ENCODE assay signal across 9 cellular contexts in the genomic region with DNA sequence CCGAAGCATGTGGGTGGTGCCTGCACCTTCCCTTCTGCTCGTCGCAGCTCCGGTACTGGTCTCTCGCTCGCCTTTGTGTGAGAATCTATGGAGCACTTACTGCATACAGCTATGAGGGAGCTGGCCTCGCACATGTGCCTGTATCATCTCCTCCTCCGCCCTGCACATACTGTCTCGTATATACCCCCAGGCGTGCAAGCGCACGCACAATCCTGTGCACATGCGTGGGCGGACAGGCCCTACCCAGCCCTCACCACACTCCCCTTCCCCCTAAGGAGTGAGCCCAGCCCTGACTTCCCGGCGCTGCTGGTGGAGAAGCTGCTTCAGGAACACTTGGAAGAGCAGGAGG. TPM values are rescaled to one million over a fixed set of nuclear protein-coding genes. Genes with fewer than 3 reads are reported as not detected.
DNase-seq lines count a peak whose midpoint lies in the region; ATAC-seq and TF ChIP-seq lines count a peak whose summit lies in the region.
"Had no signal": no experiment of that assay in that cellular context is flagged by ENCODE, and none has a peak within 500 bp of the region (broad histone marks: within the 10 kb centered on the region; RNA-seq: fewer than 3 reads in every experiment).

No MANE protein-coding gene starts in this region.

- ATAC-seq in GM19324 (IDR thresholded peaks at IDR 0.05; ENCODE audit: low FRiP score, unreplicated experiment) = peak; percentile 6
- no peak for ATAC-seq in GM21825 (IDR thresholded peaks at IDR 0.05; ENCODE audit: unreplicated experiment)

- no peak overlapping the region for H3K27ac ChIP-seq in SK-N-MC

- H3K4me1 ChIP-seq in skeletal muscle satellite cell (ENCODE audit: control insufficient read depth, insufficient read depth, low read length) = peaks cover 25% of the 10 kb centered on the region

- peak overlapping the region; percentile 38; the same call in 1 of the 2 replicates for H3K4me3 ChIP-seq in SK-N-MC
- H3K4me3 ChIP-seq in fibroblast of pulmonary artery (replicated peaks; ENCODE audit: low read depth, low read length) = peak overlapping the region; percentile 3
- H3K4me3 ChIP-seq in skeletal muscle satellite cell (ENCODE audit: low read length) = peak overlapping the region; percentile 59

- H3K36me3 ChIP-seq in SK-N-MC (ENCODE audit: insufficient read depth, low read length) = peaks cover 23% of the 10 kb centered on the region; the same call in 1 of the 2 replicates
- peaks cover 34% of the 10 kb centered on the region for H3K36me3 ChIP-seq in skeletal muscle satellite cell (ENCODE audit: insufficient read depth, low read length)

- no peaks in the 10 kb centered on the region for H3K9me3 ChIP-seq in SK-N-MC (ENCODE audit: low read depth, low read length)
- H3K9me3 ChIP-seq in skeletal muscle satellite cell (replicated peaks; ENCODE audit: low read length) = no peaks in the 10 kb centered on the region

- DNase-seq in SK-N-MC (ENCODE audit: low read depth, low spot score) (no peak), fibroblast of pulmonary artery (ENCODE audit: low read depth) (no peak), dedifferentiated amniotic fluid mesenchymal stem cell (ENCODE audit: extremely low spot score) (no peak), DMS79 treated with DMSO at 0.1 percent for 48 hours (lab: John Stamatoyannopoulos, UW) (no peak)
- DNase-seq in stimulated activated CD4-positive, alpha-beta T cell treated with anti-CD3 and anti-CD28 coated beads, Interleukin-15, amount 100 ng/mL, for 24 hours = no peak
- DNase-seq: NCI-H2081 treated with DMSO at 0.1 percent for 48 hours had no signal

- peak overlapping the region; percentile 77 for H3K4me2 ChIP-seq in skeletal muscle satellite cell (ENCODE audit: low read length)

- no peaks in the 10 kb centered on the region for H3K27me3 ChIP-seq in skeletal muscle satellite cell (ENCODE audit: control insufficient read depth, insufficient read depth, low read length)

- no peak for TF ChIP-seq CTCF in fibroblast of pulmonary artery (IDR thresholded peaks at IDR 0.05; ENCODE audit: low read length, missing control alignments)

- H3K9ac ChIP-seq in SK-N-MC (ENCODE audit: insufficient read length) = no peak overlapping the region
- H3K9ac ChIP-seq in skeletal muscle satellite cell (ENCODE audit: low read depth, low read length) = no peak overlapping the region

RNA-seq across cellular contexts. Expression of gene PIK3R2, which starts 8.7 kb away (rescaled TPM):
- 19.8 and 22.5 TPM in 2 replicates for total RNA-seq in skeletal muscle satellite cell (2012; rRNA removed)

RNA-seq across cellular contexts. Expression of gene IFI30, which starts 11.9 kb away (rescaled TPM):
- 72.0 and 80.6 TPM in 2 replicates for total RNA-seq in skeletal muscle satellite cell (2012; rRNA removed)

RNA-seq across cellular contexts. Expression of gene MPV17L2, which starts 31.4 kb away (rescaled TPM):
- 9.9 and 12.9 TPM in 2 replicates for total RNA-seq in skeletal muscle satellite cell (2012; rRNA removed)

RNA-seq across cellular contexts. Expression of gene RAB3A, which starts 42.2 kb away (rescaled TPM):
- total RNA-seq in skeletal muscle satellite cell (2012; rRNA removed) = 1.0 and 2.0 TPM in 2 replicates

Comparison
In these comparisons a context has a peak if more than half of its experiments do, and no peak if none do; other contexts are left out.
1. H3K4me3 ChIP-seq: peak in every context shown above with its lines; median percentile 59 in skeletal muscle satellite cell; 38 in SK-N-MC; 3 in fibroblast of pulmonary artery.